10 cellular contexts compared by ENCODE assay signal in genomic region chr4:93788712-93789111, GRCh38.
DNase-seq lines count a peak whose midpoint lies in the region; ATAC-seq and TF ChIP-seq lines count a peak whose summit lies in the region.
"Had no signal": no experiment of that assay in that cellular context is flagged by ENCODE, and none has a peak within 500 bp of the region (broad histone marks: within the 10 kb centered on the region; RNA-seq: fewer than 3 reads in every experiment).

No MANE protein-coding gene starts in this region.

- H3K4me3 ChIP-seq in foreskin fibroblast (ENCODE audit: low read depth in 1 of 2, low read length in 2 of 2) (no peak overlapping the region), coronary artery (no peak overlapping the region)

- ATAC-seq in GM21360 (IDR thresholded peaks at IDR 0.05; ENCODE audit: unreplicated experiment) = peak; percentile 53
- no peak for ATAC-seq in HG02763 (IDR thresholded peaks at IDR 0.05; ENCODE audit: unreplicated experiment)

- peak; percentile 46 for TF ChIP-seq CTCF in foreskin fibroblast (IDR thresholded peaks at IDR 0.05; ENCODE audit: low read depth, low read length)
- TF ChIP-seq CTCF in coronary artery (IDR thresholded peaks at IDR 0.05) = no peak

- DNase-seq in AG20443 (ENCODE audit: low spot score) = peak; percentile 23
- DNase-seq in OCI-M1 (lab: John Stamatoyannopoulos, UW) = peak; percentile 57
- peak in 1 of 2 donors; percentile 19 for DNase-seq in foreskin fibroblast
- no peak for DNase-seq in coronary artery (ENCODE audit: low spot score)
- DNase-seq in NCI-H146 (lab: John Stamatoyannopoulos, UW) = no peak
- DNase-seq in NCI-H1048 (lab: John Stamatoyannopoulos, UW) = no peak
- DNase-seq: activated CD4-positive, alpha-beta memory T cell treated with anti-CD3 and anti-CD28 coated beads, Interleukin-2, amount 10 ng/mL, durations not matched to agents 7 days and 5 days; islet precursor cell had no signal

- H3K27ac ChIP-seq in coronary artery = no peak overlapping the region

Comparison
In these comparisons a context has a peak if more than half of its experiments do, and no peak if none do; other contexts are left out.
1. DNase-seq: peak in AG20443 (single experiment) and OCI-M1 (single experiment); none in coronary artery (single experiment), NCI-H146 (single experiment) and NCI-H1048 (single experiment).